ENCODE assay signal across 8 cellular contexts in the genomic region with DNA sequence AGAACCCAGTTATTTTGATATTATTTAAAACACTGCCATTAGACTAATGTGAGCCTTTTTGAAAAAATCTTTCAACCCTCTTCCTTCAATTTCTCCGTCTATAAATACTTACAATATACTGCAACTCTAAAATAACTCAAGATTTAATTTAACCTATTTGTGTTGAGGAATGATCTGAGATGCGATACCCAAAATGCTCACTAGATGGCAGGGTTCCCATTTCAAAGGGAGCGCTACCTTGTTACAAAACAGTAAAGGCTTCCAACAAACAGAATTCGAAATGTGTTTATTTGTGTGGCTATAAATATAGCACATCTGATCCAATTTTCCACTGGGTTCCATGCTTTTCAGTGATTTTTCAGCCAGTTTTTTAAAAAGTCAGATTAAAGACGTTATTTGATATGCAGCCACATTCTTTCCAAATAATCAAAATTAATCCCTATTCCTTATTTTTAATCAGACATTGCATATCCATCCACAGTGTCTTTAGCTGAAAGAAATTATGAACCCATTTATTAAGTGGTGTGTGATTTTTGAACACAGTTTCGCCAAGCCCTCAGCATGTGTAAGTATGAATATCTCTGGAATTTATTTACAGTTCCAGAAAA.
A peak's percentile ranks its signal among the peaks of the same experiment; 100 is the strongest.
DNase-seq lines count a peak whose midpoint lies in the region; ATAC-seq and TF ChIP-seq lines count a peak whose summit lies in the region.

No MANE protein-coding gene starts in this region.

- H3K27ac Mint-ChIP-seq in CD4-positive, alpha-beta T cell, result no peak overlapping the region

- POLR2A ChIA-PET in CD4-positive, alpha-beta T cell (lab: Charles Lee), result no interaction called here

- in situ Hi-C loops in astrocyte of the cerebellum (cut with HindIII; ENCODE audit: low sequenced_read_pairs), result no loop called here

- ATAC-seq in CD4-positive, alpha-beta T cell (ENCODE audit: poor library complexity), result peak; percentile 49
- peak; percentile 73 for ATAC-seq in GM18520 (IDR thresholded peaks at IDR 0.05; ENCODE audit: unreplicated experiment)
- peak; percentile 58 for ATAC-seq in HG03521 (IDR thresholded peaks at IDR 0.05; ENCODE audit: unreplicated experiment)

- H3K9me3 ChIP-seq in CD4-positive, alpha-beta T cell (ENCODE audit: control insufficient read depth, low read length), result no peaks in the 10 kb centered on the region
- H3K9me3 ChIP-seq in Peyer's patch, result no peaks in the 10 kb centered on the region
- H3K9me3 ChIP-seq in spleen, result no peaks in the 10 kb centered on the region

- no peaks in the 10 kb centered on the region for H3K9me3 Mint-ChIP-seq in CD4-positive, alpha-beta T cell

- H3K4me3 Mint-ChIP-seq in CD4-positive, alpha-beta T cell, result no peak overlapping the region

- H3K4me3 ChIP-seq in Peyer's patch (no peak overlapping the region), astrocyte of the cerebellum (ENCODE audit: low read depth, low read length) (no peak overlapping the region), spleen (no peak overlapping the region)

- TF ChIP-seq POLR2A in Peyer's patch (IDR thresholded peaks at IDR 0.05), result no peak
- no peak for TF ChIP-seq POLR2A in spleen (IDR thresholded peaks at IDR 0.05)

- peak in 4 of 10 experiments; percentile 4 to 14 (median 6) for DNase-seq in CD4-positive, alpha-beta T cell
- peak in 2 of 3 donors; percentile 25 to 73 for DNase-seq in Peyer's patch
- DNase-seq in astrocyte of the cerebellum (ENCODE audit: low read depth), result peak; percentile 70
- DNase-seq in iPS DF 4.7 (ENCODE audit: extremely low read depth, low spot score), result peak; percentile 76
- no peak for DNase-seq in spleen
- no peak for DNase-seq in OCI-M2 (lab: John Stamatoyannopoulos, UW; ENCODE audit: unreplicated experiment)

- intact Hi-C loops in CD4-positive, alpha-beta T cell (cut with DNase I, micrococcal nuclease), result no loop called here
- intact Hi-C loops in spleen (cut with DNase I; ENCODE audit: low total_unique reads), result no loop called here

- no peaks in the 10 kb centered on the region for H3K27me3 ChIP-seq in CD4-positive, alpha-beta T cell (ENCODE audit: control insufficient read depth, insufficient read depth, low read length)
- no peaks in the 10 kb centered on the region for H3K27me3 ChIP-seq in Peyer's patch
- H3K27me3 ChIP-seq in spleen (replicated peaks in 1 of 7), result no peaks in the 10 kb centered on the region

- H3K36me3 Mint-ChIP-seq in CD4-positive, alpha-beta T cell (ENCODE audit: low read depth), result no peaks in the 10 kb centered on the region

- 10 to 14% (median 11%) methylated on average over 6 of the region's 6 CpGs for WGBS in spleen, 5 donors

- H3K4me1 Mint-ChIP-seq in CD4-positive, alpha-beta T cell (ENCODE audit: low read depth), result no peaks in the 10 kb centered on the region

- H3K36me3 ChIP-seq in Peyer's patch, result no peaks in the 10 kb centered on the region
- no peaks in the 10 kb centered on the region for H3K36me3 ChIP-seq in spleen

- CTCF ChIA-PET in CD4-positive, alpha-beta T cell (lab: Charles Lee), result no interaction called here

- peaks cover 12% of the 10 kb centered on the region for H3K27me3 Mint-ChIP-seq in CD4-positive, alpha-beta T cell

- H3K27ac ChIP-seq in CD4-positive, alpha-beta T cell (ENCODE audit: low read depth, low read length), result no peak overlapping the region
- H3K27ac ChIP-seq in Peyer's patch (no peak overlapping the region), spleen (no peak overlapping the region)

- TF ChIP-seq CTCF in CD4-positive, alpha-beta T cell (IDR thresholded peaks at IDR 0.05), result peak; percentile 94
- TF ChIP-seq CTCF in Peyer's patch (IDR thresholded peaks at IDR 0.05), result peak; percentile 30 to 75 (median 64)
- TF ChIP-seq CTCF in astrocyte of the cerebellum (IDR thresholded peaks at IDR 0.05; ENCODE audit: low read depth, low read length, missing control alignments), result peak; percentile 83
- TF ChIP-seq CTCF in spleen (IDR thresholded peaks at IDR 0.05 in 8 of 11, conservative IDR thresholded peaks at IDR 0.05 in 3 of 11), result peak; percentile 44 to 82 (median 67)

- H3K4me1 ChIP-seq in Peyer's patch (no peaks in the 10 kb centered on the region), spleen (no peaks in the 10 kb centered on the region)

Comparison
In these comparisons a context has a peak if more than half of its experiments do, and no peak if none do; other contexts are left out.
1. DNase-seq: peak in Peyer's patch (2 of 3), astrocyte of the cerebellum (single experiment) and iPS DF 4.7 (single experiment); none in spleen (single experiment) and OCI-M2 (single experiment).
2. Peak in every context shown above with its lines, with median percentiles within 50 percentile points of each other: ATAC-seq and CTCF ChIP-seq.